ENCODE assay signal across 18 cellular contexts in the genomic region with DNA sequence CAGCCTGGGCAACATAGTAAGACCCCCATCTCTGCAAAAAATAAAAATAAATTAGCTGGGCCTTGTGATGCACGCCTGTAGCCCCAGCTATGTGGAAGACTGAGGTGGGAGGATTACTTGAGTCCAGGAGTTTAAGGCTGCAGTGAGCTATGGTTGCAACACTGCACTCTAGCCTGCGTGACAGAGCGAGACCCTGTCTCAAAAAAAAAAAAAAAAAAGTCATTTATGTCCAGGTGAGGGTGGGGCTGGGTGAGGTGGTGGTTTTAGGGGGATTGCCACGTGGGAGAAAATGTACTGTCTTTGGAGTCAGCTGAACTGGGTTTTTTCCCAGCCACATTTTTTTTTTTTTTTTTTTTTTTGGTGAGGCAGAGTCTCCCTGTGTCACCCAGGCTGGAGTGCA. TPM values are rescaled to one million over a fixed set of nuclear protein-coding genes. Genes with fewer than 3 reads are reported as not detected.
DNase-seq lines count a peak whose midpoint lies in the region; ATAC-seq and TF ChIP-seq lines count a peak whose summit lies in the region.
"Had no signal": no experiment of that assay in that cellular context is flagged by ENCODE, and none has a peak within 500 bp of the region (broad histone marks: within the 10 kb centered on the region; RNA-seq: fewer than 3 reads in every experiment).

No MANE protein-coding gene starts in this region.

- POLR2A ChIA-PET in activated naive CD8-positive, alpha-beta T cell treated with anti-CD3 and anti-CD28 coated beads, Interleukin-2, amount 10 ng/mL, durations not matched to agents 7 days and 5 days (lab: Charles Lee), result interaction anchor here (0.6 to 14.8 kb wide), 15 partner anchors 9 to 1223 kb away, joined by 3 to 623 read pairs (median 4); partner anchors contain the start of genes LZIC and NMNAT1

- intact Hi-C loops in dorsolateral prefrontal cortex (cut with DNase I), result no loop called here

- H3K27me3 ChIP-seq in dorsolateral prefrontal cortex, result peaks cover 0 to 4% (median 0%) of the 10 kb centered on the region in 45 donors
- H3K27me3 ChIP-seq: right lobe of liver had no signal

- TF ChIP-seq POLR2A in NB4 (IDR thresholded peaks at IDR 0.05; ENCODE audit: extremely low read depth, insufficient read length), result no peak

- peaks cover 14 to 22% of the 10 kb centered on the region in 2 donors for H3K36me3 Mint-ChIP-seq in activated T-cell treated with anti-CD3 and anti-CD28 coated beads, Interleukin-2, amount 50 U/mL, for 72 hours (ENCODE audit: insufficient read depth in 2 of 2)
- H3K36me3 Mint-ChIP-seq in activated naive CD8-positive, alpha-beta T cell treated with anti-CD3 and anti-CD28 coated beads, Interleukin-2, amount 10 ng/mL, durations not matched to agents 7 days and 5 days, result peaks cover 57% of the 10 kb centered on the region
- peaks cover 40 to 59% of the 10 kb centered on the region in 2 donors for H3K36me3 Mint-ChIP-seq in stimulated activated naive B cell treated with anti-CD40 and anti-IgM and Interleukin-4, amounts not matched to agents 10 μg/mL and 1 μg/mL and 100 μg/mL, for 72 hours

- H3K27ac Mint-ChIP-seq in activated T-cell treated with anti-CD3 and anti-CD28 coated beads, Interleukin-2, amount 50 U/mL, for 72 hours, result peak overlapping the region; percentile 99
- peak overlapping the region; percentile 87 for H3K27ac Mint-ChIP-seq in activated naive CD8-positive, alpha-beta T cell treated with anti-CD3 and anti-CD28 coated beads, Interleukin-2, amount 10 ng/mL, durations not matched to agents 7 days and 5 days
- H3K27ac Mint-ChIP-seq in stimulated activated naive B cell treated with anti-CD40 and anti-IgM and Interleukin-4, amounts not matched to agents 10 μg/mL and 1 μg/mL and 100 μg/mL, for 72 hours, result peak overlapping the region; percentile 95

- peak; percentile 8 to 24 for ATAC-seq in activated T-cell treated with anti-CD3 and anti-CD28 coated beads, Interleukin-2, amount 50 U/mL, for 72 hours (replicated peaks in 1 of 2)
- peak; percentile 5 for ATAC-seq in activated naive CD8-positive, alpha-beta T cell treated with anti-CD3 and anti-CD28 coated beads, Interleukin-2, amount 10 ng/mL, durations not matched to agents 7 days and 5 days (ENCODE audit: low read depth)
- peak in 1 of 2 donors; percentile 1 for ATAC-seq in stimulated activated naive B cell treated with anti-CD40 and anti-IgM and Interleukin-4, amounts not matched to agents 10 μg/mL and 1 μg/mL and 100 μg/mL, for 72 hours (replicated peaks)
- ATAC-seq: gastroesophageal sphincter, PC-3, right lobe of liver, SK-N-SH treated with all-trans-retinoic acid at 6 μM for 48 hours had no signal

- H3K4me3 Mint-ChIP-seq in activated T-cell treated with anti-CD3 and anti-CD28 coated beads, Interleukin-2, amount 50 U/mL, for 72 hours, result peak overlapping the region; percentile 88 to 99
- peak overlapping the region; percentile 97 for H3K4me3 Mint-ChIP-seq in activated naive CD8-positive, alpha-beta T cell treated with anti-CD3 and anti-CD28 coated beads, Interleukin-2, amount 10 ng/mL, durations not matched to agents 7 days and 5 days
- H3K4me3 Mint-ChIP-seq in stimulated activated naive B cell treated with anti-CD40 and anti-IgM and Interleukin-4, amounts not matched to agents 10 μg/mL and 1 μg/mL and 100 μg/mL, for 72 hours, result peak overlapping the region; percentile 62 to 97

- peak; percentile 41 to 52 for DNase-seq in activated T-cell treated with anti-CD3 and anti-CD28 coated beads, Interleukin-2, amount 50 U/mL, for 72 hours
- no peak for DNase-seq in activated T-cell treated with anti-CD3 and anti-CD28 coated beads, Interleukin-2, amount 50 U/mL, for 1 hour
- DNase-seq in NB4 (ENCODE audit: low read depth) (peak; percentile 59), dorsolateral prefrontal cortex (no peak), NCI-H1436 treated with DMSO at 0.1 percent for 48 hours (lab: John Stamatoyannopoulos, UW) (no peak)
- no peak for DNase-seq in activated naive CD8-positive, alpha-beta T cell treated with anti-CD3 and anti-CD28 coated beads, Interleukin-2, amount 10 ng/mL, durations not matched to agents 7 days and 5 days
- DNase-seq in stimulated activated naive B cell treated with anti-CD40 and anti-IgM and Interleukin-4, amounts not matched to agents 10 μg/mL and 1 μg/mL and 100 μg/mL, for 72 hours, result peak; percentile 21
- no peak for DNase-seq in activated CD4-positive, CD25-positive, alpha-beta regulatory T cell treated with anti-CD3 and anti-CD28 coated beads, Interleukin-2, amount 50 U/mL, for 72 hours
- DNase-seq: activated gamma-delta T cell, DMS 273 treated with DMSO at 0.1 percent for 48 hours, KG1, mammary epithelial cell, NCI-H1417, NCI-H226, PC-3, right lobe of liver had no signal

- H3K27ac ChIP-seq in dorsolateral prefrontal cortex, result no peak overlapping the region
- H3K27ac ChIP-seq: gastroesophageal sphincter, right lobe of liver had no signal

- H3K27me3 Mint-ChIP-seq in activated T-cell treated with anti-CD3 and anti-CD28 coated beads, Interleukin-2, amount 50 U/mL, for 72 hours (ENCODE audit: low read depth), result no peaks in the 10 kb centered on the region
- no peaks in the 10 kb centered on the region for H3K27me3 Mint-ChIP-seq in activated naive CD8-positive, alpha-beta T cell treated with anti-CD3 and anti-CD28 coated beads, Interleukin-2, amount 10 ng/mL, durations not matched to agents 7 days and 5 days
- H3K27me3 Mint-ChIP-seq in stimulated activated naive B cell treated with anti-CD40 and anti-IgM and Interleukin-4, amounts not matched to agents 10 μg/mL and 1 μg/mL and 100 μg/mL, for 72 hours, result no peaks in the 10 kb centered on the region

- H3K4me3 ChIP-seq in NB4 (ENCODE audit: low read depth, low read length), result no peak overlapping the region
- H3K4me3 ChIP-seq in dorsolateral prefrontal cortex, result no peak overlapping the region
- H3K4me3 ChIP-seq: gastroesophageal sphincter, right lobe of liver had no signal

- H3K4me1 Mint-ChIP-seq in activated T-cell treated with anti-CD3 and anti-CD28 coated beads, Interleukin-2, amount 50 U/mL, for 72 hours (ENCODE audit: low read depth), result peaks cover 88% of the 10 kb centered on the region
- H3K4me1 Mint-ChIP-seq in activated naive CD8-positive, alpha-beta T cell treated with anti-CD3 and anti-CD28 coated beads, Interleukin-2, amount 10 ng/mL, durations not matched to agents 7 days and 5 days, result peaks cover 74% of the 10 kb centered on the region
- H3K4me1 Mint-ChIP-seq in stimulated activated naive B cell treated with anti-CD40 and anti-IgM and Interleukin-4, amounts not matched to agents 10 μg/mL and 1 μg/mL and 100 μg/mL, for 72 hours, result peaks cover 65 to 93% of the 10 kb centered on the region in 2 donors

- no peaks in the 10 kb centered on the region for H3K9me3 Mint-ChIP-seq in activated T-cell treated with anti-CD3 and anti-CD28 coated beads, Interleukin-2, amount 50 U/mL, for 72 hours
- H3K9me3 Mint-ChIP-seq in activated naive CD8-positive, alpha-beta T cell treated with anti-CD3 and anti-CD28 coated beads, Interleukin-2, amount 10 ng/mL, durations not matched to agents 7 days and 5 days, result no peaks in the 10 kb centered on the region
- H3K9me3 Mint-ChIP-seq in stimulated activated naive B cell treated with anti-CD40 and anti-IgM and Interleukin-4, amounts not matched to agents 10 μg/mL and 1 μg/mL and 100 μg/mL, for 72 hours, result no peaks in the 10 kb centered on the region

- TF ChIP-seq CTCF in NB4 (IDR thresholded peaks at IDR 0.05; ENCODE audit: low read depth, low read length) (no peak), dorsolateral prefrontal cortex (IDR thresholded peaks at IDR 0.05 in 54 of 56, conservative IDR thresholded peaks at IDR 0.05 in 2 of 56; ENCODE audit: low read depth in 1 of 56, partially characterized antibody in 56 of 56) (no peak)

RNA-seq across cellular contexts. Expression of gene PIK3CD, which starts 6.7 kb away (rescaled TPM):
- 100 to 1,000 TPM; 149 to 162 TPM for total RNA-seq in activated T-cell treated with anti-CD3 and anti-CD28 coated beads, Interleukin-2, amount 50 U/mL, for 72 hours
- total RNA-seq in activated naive CD8-positive, alpha-beta T cell treated with anti-CD3 and anti-CD28 coated beads, Interleukin-2, amount 10 ng/mL, durations not matched to agents 7 days and 5 days, result 100 to 1,000 TPM; 250 TPM
- total RNA-seq in dorsolateral prefrontal cortex, result 10 to 100 TPM in 117 of 120 experiments, 1 to 10 TPM in 3; 8.0 to 31.5 (median 16.2) TPM

Comparison
In these comparisons a context has a peak if more than half of its experiments do, and no peak if none do; other contexts are left out.
1. DNase-seq: peak in activated T-cell treated with anti-CD3 and anti-CD28 coated beads, Interleukin-2, amount 50 U/mL, for 72 hours (2 of 2), NB4 (single experiment) and stimulated activated naive B cell treated with anti-CD40 and anti-IgM and Interleukin-4, amounts not matched to agents 10 μg/mL and 1 μg/mL and 100 μg/mL, for 72 hours (single experiment); none in activated T-cell treated with anti-CD3 and anti-CD28 coated beads, Interleukin-2, amount 50 U/mL, for 1 hour (single experiment), activated naive CD8-positive, alpha-beta T cell treated with anti-CD3 and anti-CD28 coated beads, Interleukin-2, amount 10 ng/mL, durations not matched to agents 7 days and 5 days (single experiment), dorsolateral prefrontal cortex (0 of 10), NCI-H1436 treated with DMSO at 0.1 percent for 48 hours (single experiment) and activated CD4-positive, CD25-positive, alpha-beta regulatory T cell treated with anti-CD3 and anti-CD28 coated beads, Interleukin-2, amount 50 U/mL, for 72 hours (single experiment).
2. RNA of gene PIK3CD, which starts 6.7 kb away (total RNA-seq): 250 TPM in activated naive CD8-positive, alpha-beta T cell treated with anti-CD3 and anti-CD28 coated beads, Interleukin-2, amount 10 ng/mL, durations not matched to agents 7 days and 5 days and 149 to 162 TPM in activated T-cell treated with anti-CD3 and anti-CD28 coated beads, Interleukin-2, amount 50 U/mL, for 72 hours; 8.0 to 31.5 TPM in dorsolateral prefrontal cortex; every median in the first group is over 4 times any median in the second.
3. Peak in every context shown above with its lines, with median percentiles within 50 percentile points of each other: H3K27ac Mint-ChIP-seq and H3K4me3 Mint-ChIP-seq.